9 cellular contexts compared by ENCODE assay signal in the genomic region with DNA sequence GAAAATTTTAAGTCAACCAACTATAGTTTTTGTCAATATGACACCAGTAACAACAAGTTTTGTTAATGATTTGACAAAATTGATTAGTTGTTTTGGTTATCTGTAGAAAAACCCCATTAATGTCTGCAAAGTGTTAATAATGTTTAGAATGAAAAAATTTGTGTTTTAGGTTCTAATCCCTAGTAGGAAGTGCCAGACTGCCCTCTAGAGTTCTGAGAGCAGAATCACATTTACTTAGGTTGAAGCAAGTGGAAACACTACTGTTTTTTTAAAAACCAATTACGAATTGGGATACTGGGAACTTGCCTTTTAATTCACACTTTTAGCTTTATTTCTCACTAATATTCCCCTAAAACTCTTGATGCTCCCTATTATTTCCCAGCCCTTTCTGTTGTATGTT.
A peak's percentile ranks its signal among the peaks of the same experiment; 100 is the strongest.
DNase-seq lines count a peak whose midpoint lies in the region; TF ChIP-seq lines count a peak whose summit lies in the region.
"Had no signal": no experiment of that assay in that cellular context is flagged by ENCODE, and none has a peak within 500 bp of the region (broad histone marks: within the 10 kb centered on the region; RNA-seq: fewer than 3 reads in every experiment).

No MANE protein-coding gene starts in this region.

- no peaks in the 10 kb centered on the region for H3K27me3 ChIP-seq in ovary

- H3K4me1 ChIP-seq in ovary (ENCODE audit: insufficient read depth): no peaks in the 10 kb centered on the region

- H3K27ac ChIP-seq in ovary: no peak overlapping the region

- peak; percentile 5 for DNase-seq in NOMO-1 treated with DMSO at 0.1 percent for 48 hours (lab: John Stamatoyannopoulos, UW; ENCODE audit: unreplicated experiment)
- no peak for DNase-seq in NOMO-1 treated with dmso at 0.1 percent for 144 hours (lab: John Stamatoyannopoulos, UW; ENCODE audit: unreplicated experiment)
- peak; percentile 0 for DNase-seq in NCI-H1694 (lab: John Stamatoyannopoulos, UW)
- DNase-seq in choroid plexus epithelial cell (ENCODE audit: low read depth): peak; percentile 6
- peak; percentile 0 for DNase-seq in stromal cell of bone marrow (ENCODE audit: low read depth)
- DNase-seq in activated effector memory CD4-positive, alpha-beta T cell treated with Interleukin-2 at 50 U/mL for 16 hours: no peak
- DNase-seq in AG20443 (ENCODE audit: low spot score): no peak
- no peak for DNase-seq in ovary
- DNase-seq: activated CD8-positive, alpha-beta memory T cell treated with anti-CD3 and anti-CD28 coated beads, Interleukin-2, amount 50 U/mL, for 48 hours had no signal

- H3K36me3 ChIP-seq in ovary: no peaks in the 10 kb centered on the region

- intact Hi-C loops in ovary (cut with DNase I): no loop called here

- H3K4me3 ChIP-seq in choroid plexus epithelial cell (ENCODE audit: low read depth, low read length) (no peak overlapping the region), ovary (no peak overlapping the region)

- no peak for TF ChIP-seq EP300 in ovary (IDR thresholded peaks at IDR 0.05)

- WGBS in ovary, 3 donors: 3 to 26% (median 7%) methylated on average over 1 of the region's 1 CpG

- H3K9me3 ChIP-seq in ovary: no peaks in the 10 kb centered on the region

- TF ChIP-seq CTCF in choroid plexus epithelial cell (conservative IDR thresholded peaks at IDR 0.05; ENCODE audit: low read depth, low read length): peak; percentile 10
- no peak for TF ChIP-seq CTCF in ovary (IDR thresholded peaks at IDR 0.05)

- no peak for TF ChIP-seq POLR2A in ovary (IDR thresholded peaks at IDR 0.05)

Comparison
In these comparisons a context has a peak if more than half of its experiments do, and no peak if none do; other contexts are left out.
1. DNase-seq: peak in NOMO-1 treated with DMSO at 0.1 percent for 48 hours (single experiment), NCI-H1694 (single experiment), choroid plexus epithelial cell (single experiment) and stromal cell of bone marrow (single experiment); none in NOMO-1 treated with dmso at 0.1 percent for 144 hours (single experiment), activated effector memory CD4-positive, alpha-beta T cell treated with Interleukin-2 at 50 U/mL for 16 hours (single experiment), AG20443 (single experiment) and ovary (0 of 5).